In genomic region chr7:106820321-106821217, GRCh38 we compare ENCODE assay signal across 27 cellular contexts. TPM values are rescaled to one million over a fixed set of nuclear protein-coding genes. Genes with fewer than 3 reads are reported as not detected.
DNase-seq lines count a peak whose midpoint lies in the region; ATAC-seq, FAIRE-seq and TF ChIP-seq lines count a peak whose summit lies in the region.
"Had no signal": no experiment of that assay in that cellular context is flagged by ENCODE, and none has a peak within 500 bp of the region (broad histone marks: within the 10 kb centered on the region; RNA-seq: fewer than 3 reads in every experiment).

No MANE protein-coding gene starts in this region.

- intact Hi-C loops in endothelial cell of umbilical vein (cut with micrococcal nuclease) = no loop called here

- TF ChIP-seq CTCF in astrocyte (IDR thresholded peaks at IDR 0.05; ENCODE audit: insufficient read depth, low read depth, low read length) (no peak), endothelial cell of umbilical vein (IDR thresholded peaks at IDR 0.05; ENCODE audit: extremely low read depth in 1 of 2, insufficient read depth in 1 of 2, low read depth in 1 of 2, low read length in 2 of 2) (no peak), osteocyte (IDR thresholded peaks at IDR 0.05) (no peak)

- no peak overlapping the region for H3K27ac ChIP-seq in astrocyte (ENCODE audit: low read depth, low read length)
- no peak overlapping the region for H3K27ac ChIP-seq in endothelial cell of umbilical vein (ENCODE audit: insufficient read depth, low read depth, low read length)
- H3K27ac ChIP-seq: BLaER1 had no signal

- H3K27ac Mint-ChIP-seq in astrocyte (ENCODE audit: unreplicated experiment) = no peak overlapping the region
- no peak overlapping the region for H3K27ac Mint-ChIP-seq in osteocyte (ENCODE audit: unreplicated experiment)
- no peak overlapping the region for H3K27ac Mint-ChIP-seq in T-helper 17 cell
- H3K27ac Mint-ChIP-seq: CD4-positive, CD25-positive, alpha-beta regulatory T cell had no signal

- DNase-seq in HCEC 1CT (peak; percentile 1), astrocyte (ENCODE audit: low read depth) (peak; percentile 65), endothelial cell of umbilical vein (ENCODE audit: low read depth, low spot score) (peak; percentile 3), osteocyte (ENCODE audit: extremely low spot score, unreplicated experiment) (peak; percentile 34), erythroblast (lab: John Stamatoyannopoulos, UW) (no peak), occipital lobe (lab: John Stamatoyannopoulos, UW) (no peak), AG08395 (ENCODE audit: low spot score) (no peak), T-helper 17 cell (no peak)
- DNase-seq: 8988T; ACHN; CD4-positive, CD25-positive, alpha-beta regulatory T cell; DMS153; DND-41; GOT3; MG63; NCI-H1105 treated with DMSO at 0.1 percent for 48 hours; NCI-H146; NCI-H2029; NCI-H446; NCI-H524 treated with DMSO at 0.1 percent for 48 hours; Right ventricle myocardium superior; RPMI8226 had no signal

- TF ChIP-seq POLR2A in endothelial cell of umbilical vein (IDR thresholded peaks at IDR 0.05; ENCODE audit: low read depth, low read length) (no peak), erythroblast (IDR thresholded peaks at IDR 0.05; ENCODE audit: low read length) (no peak)

- no peaks in the 10 kb centered on the region for H3K9me3 ChIP-seq in astrocyte (ENCODE audit: insufficient read depth, low read depth, low read length)
- H3K9me3 ChIP-seq in endothelial cell of umbilical vein (replicated peaks; ENCODE audit: control insufficient read depth, insufficient read depth, low read length) = no peaks in the 10 kb centered on the region
- no peaks in the 10 kb centered on the region for H3K9me3 ChIP-seq in T-helper 17 cell (ENCODE audit: control insufficient read depth, low read length, poor library complexity, severe bottlenecking)
- H3K9me3 ChIP-seq: BLaER1, HAP-1, MG63 had no signal

- no peaks in the 10 kb centered on the region for H3K36me3 Mint-ChIP-seq in astrocyte (ENCODE audit: low read depth, unreplicated experiment)
- H3K36me3 Mint-ChIP-seq in osteocyte (ENCODE audit: unreplicated experiment) = no peaks in the 10 kb centered on the region
- H3K36me3 Mint-ChIP-seq in T-helper 17 cell (ENCODE audit: low read depth) = no peaks in the 10 kb centered on the region
- H3K36me3 Mint-ChIP-seq: CD4-positive, CD25-positive, alpha-beta regulatory T cell had no signal

- H3K36me3 ChIP-seq in astrocyte (ENCODE audit: insufficient read depth, low read length) = no peaks in the 10 kb centered on the region
- H3K36me3 ChIP-seq in endothelial cell of umbilical vein (ENCODE audit: control insufficient read depth in 2 of 2, extremely low read depth in 1 of 2, insufficient read depth in 2 of 2, low read length in 2 of 2) = no peaks in the 10 kb centered on the region
- H3K36me3 ChIP-seq: BLaER1, HAP-1, MG63 had no signal

- H3K4me3 ChIP-seq in astrocyte (ENCODE audit: insufficient read depth, low read depth, low read length) (no peak overlapping the region), endothelial cell of umbilical vein (replicated peaks in 1 of 3; ENCODE audit: insufficient read depth in 1 of 3, low read depth in 1 of 3, low read length in 3 of 3) (no peak overlapping the region)
- H3K4me3 ChIP-seq: BLaER1, HAP-1, MG63 had no signal

- H4K20me1 ChIP-seq in astrocyte (ENCODE audit: insufficient read depth, low read length) (no peaks in the 10 kb centered on the region), endothelial cell of umbilical vein (replicated peaks; ENCODE audit: control insufficient read depth, extremely low read depth, insufficient read depth, low read length) (no peaks in the 10 kb centered on the region)
- H4K20me1 ChIP-seq: BLaER1 had no signal

- dilution Hi-C loops in endothelial cell of umbilical vein (cut with MboI; ENCODE audit: extremely low pct_ligation_motif_present, low sequenced_read_pairs) = no loop called here

- H3K9ac ChIP-seq in astrocyte (ENCODE audit: low read length) (no peak overlapping the region), endothelial cell of umbilical vein (replicated peaks; ENCODE audit: extremely low read depth, insufficient read depth, low read length) (no peak overlapping the region)
- H3K9ac ChIP-seq: BLaER1 had no signal

- POLR2A ChIA-PET in endothelial cell of umbilical vein (lab: Charles Lee) = no interaction called here

- H3K9me3 Mint-ChIP-seq in astrocyte (ENCODE audit: unreplicated experiment) (peaks cover 3% of the 10 kb centered on the region), osteocyte (ENCODE audit: unreplicated experiment) (no peaks in the 10 kb centered on the region)

- CTCF ChIA-PET in endothelial cell of umbilical vein (lab: Charles Lee) = no interaction called here

- H2AFZ ChIP-seq in astrocyte (ENCODE audit: low read depth, low read length) (no peak overlapping the region), endothelial cell of umbilical vein (ENCODE audit: low read depth, low read length) (no peak overlapping the region)

- no TSS peak for BruUV-seq in endothelial cell of umbilical vein (replicated peaks; lab: Mats Ljungman, UMichigan)

- no peaks in the 10 kb centered on the region for H3K27me3 ChIP-seq in astrocyte (ENCODE audit: insufficient read depth, low read length)
- H3K27me3 ChIP-seq in endothelial cell of umbilical vein (ENCODE audit: control insufficient read depth in 2 of 2, insufficient read depth in 2 of 2, low read length in 2 of 2) = no peaks in the 10 kb centered on the region
- H3K27me3 ChIP-seq: BLaER1, MG63 had no signal

- H3K27me3 Mint-ChIP-seq in astrocyte (ENCODE audit: low read depth, unreplicated experiment) (no peaks in the 10 kb centered on the region), osteocyte (ENCODE audit: unreplicated experiment) (peaks cover 2% of the 10 kb centered on the region), T-helper 17 cell (no peaks in the 10 kb centered on the region)
- H3K27me3 Mint-ChIP-seq: CD4-positive, CD25-positive, alpha-beta regulatory T cell had no signal

- H3K4me1 ChIP-seq in astrocyte (ENCODE audit: insufficient read depth, low read length) (peaks cover 6% of the 10 kb centered on the region), endothelial cell of umbilical vein (ENCODE audit: control insufficient read depth, extremely low read depth, insufficient read depth, low read length) (no peaks in the 10 kb centered on the region)
- H3K4me1 ChIP-seq: BLaER1, HAP-1 had no signal

- no peak overlapping the region for H3K4me3 Mint-ChIP-seq in astrocyte (ENCODE audit: unreplicated experiment)
- H3K4me3 Mint-ChIP-seq in osteocyte (ENCODE audit: unreplicated experiment) = no peak overlapping the region
- no peak overlapping the region for H3K4me3 Mint-ChIP-seq in T-helper 17 cell
- H3K4me3 Mint-ChIP-seq: CD4-positive, CD25-positive, alpha-beta regulatory T cell had no signal

- no peaks in the 10 kb centered on the region for H3K79me2 ChIP-seq in astrocyte (ENCODE audit: insufficient read depth, low read length)
- no peaks in the 10 kb centered on the region for H3K79me2 ChIP-seq in endothelial cell of umbilical vein (ENCODE audit: control insufficient read depth, insufficient read depth, low read length)

- peaks cover 12% of the 10 kb centered on the region for H3K4me1 Mint-ChIP-seq in astrocyte (ENCODE audit: low read depth, unreplicated experiment)
- H3K4me1 Mint-ChIP-seq in osteocyte (ENCODE audit: unreplicated experiment) = no peaks in the 10 kb centered on the region
- H3K4me1 Mint-ChIP-seq in T-helper 17 cell = no peaks in the 10 kb centered on the region
- H3K4me1 Mint-ChIP-seq: CD4-positive, CD25-positive, alpha-beta regulatory T cell had no signal

- ATAC-seq in T-helper 17 cell = no peak
- ATAC-seq: HepG2 had no signal

- no peaks in the 10 kb centered on the region for H3K9me1 ChIP-seq in endothelial cell of umbilical vein (replicated peaks; ENCODE audit: control insufficient read depth, extremely low read depth, insufficient read depth, low read length)

- H3K4me2 ChIP-seq in astrocyte (ENCODE audit: low read length) (no peak overlapping the region), endothelial cell of umbilical vein (ENCODE audit: insufficient read depth, low read length) (no peak overlapping the region)
- H3K4me2 ChIP-seq: BLaER1 had no signal

- FAIRE-seq in astrocyte (lab: Jason Lieb, UNC) (no peak), endothelial cell of umbilical vein (lab: Jason Lieb, UNC) (no peak)
- FAIRE-seq: GM12892, HepG2 had no signal

TF ChIP-seq in endothelial cell of umbilical vein, 7 proteins besides CTCF, POLR2A, EP300 and RAD21:
- no peak for TF ChIP-seq MAX (IDR thresholded peaks at IDR 0.05; ENCODE audit: insufficient read depth, insufficient read length)
- TF ChIP-seq FOS (IDR thresholded peaks at IDR 0.05; ENCODE audit: borderline replicate concordance, insufficient read depth, low read length) = no peak
- TF ChIP-seq GATA2 (IDR thresholded peaks at IDR 0.05; ENCODE audit: insufficient read depth, insufficient read length, low read depth, low read length) = no peak
- no peak for TF ChIP-seq JUN (IDR thresholded peaks at IDR 0.05; ENCODE audit: borderline replicate concordance, insufficient read depth, insufficient read length, low read depth)
- no peak for TF ChIP-seq EZH2 (IDR thresholded peaks at IDR 0.05; ENCODE audit: borderline replicate concordance, low read depth, low read length, severe bottlenecking)

RNA-seq across cellular contexts. Expression of gene PIK3CG, which starts 44.5 kb away (rescaled TPM):
- 0.10 and 0.82 TPM in 2 replicates for total RNA-seq in astrocyte
- total RNA-seq in endothelial cell of umbilical vein = 4.9 and 6.2 TPM in 2 replicates
- polyA plus RNA-seq in endothelial cell of umbilical vein = 0.81 and 1.2 TPM in 2 replicates
- 1.3 TPM in 2 replicates for polyA plus RNA-seq in endothelial cell of umbilical vein (2011; cell fraction: cytosol; rRNA removed)
- 1.5 and 2.4 TPM in 2 replicates for polyA plus RNA-seq in endothelial cell of umbilical vein (2011; cell fraction: nucleus; rRNA removed)
- polyA plus RNA-seq in endothelial cell of umbilical vein (2012) = 1.0 and 4.4 TPM in 2 replicates
- polyA minus RNA-seq in endothelial cell of umbilical vein = 4.4 and 6.9 TPM in 2 replicates
- polyA minus RNA-seq in endothelial cell of umbilical vein (2011; cell fraction: cytosol; rRNA and poly(A)+ RNA removed) = not detected
- polyA minus RNA-seq in endothelial cell of umbilical vein (2011; cell fraction: nucleus; rRNA and poly(A)+ RNA removed) = 4.6 and 5.3 TPM in 2 replicates
- not detected in 2 replicates for total RNA-seq in osteocyte
- total RNA-seq in occipital lobe = 3.3 TPM
- total RNA-seq in T-helper 17 cell = 10 to 100 TPM; 24.8 to 25.7 TPM
- total RNA-seq: HepG2, LHCN-M2 had no signal
- polyA plus RNA-seq: HepG2 had no signal

Comparison
In these comparisons a context has a peak if more than half of its experiments do, and no peak if none do; other contexts are left out.
1. DNase-seq: peak in HCEC 1CT (single experiment), astrocyte (single experiment), endothelial cell of umbilical vein (single experiment) and osteocyte (single experiment); none in erythroblast (0 of 2), occipital lobe (single experiment), AG08395 (single experiment) and T-helper 17 cell (0 of 3).